ENCODE assay signal across 26 cellular contexts in the genomic region with DNA sequence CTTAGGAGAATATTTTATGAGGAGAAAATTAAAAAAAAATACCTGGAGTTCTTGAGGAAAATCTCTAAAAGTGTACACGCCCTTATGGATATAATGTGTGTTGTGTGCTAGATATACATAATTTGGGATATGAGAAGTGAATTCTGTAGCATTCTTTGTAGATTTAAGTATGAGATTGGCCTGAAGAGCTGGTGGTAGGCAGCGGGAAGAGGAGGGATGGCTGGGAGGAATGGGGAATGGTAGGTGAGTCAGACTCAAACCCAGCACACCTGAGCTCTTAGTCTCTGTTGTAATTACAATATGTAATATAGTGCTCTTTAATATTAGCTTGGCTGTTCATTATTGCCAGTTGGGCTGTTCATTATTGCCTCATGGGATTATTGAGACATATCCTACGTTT.
"Had no signal": no experiment of that assay in that cellular context is flagged by ENCODE, and none has a peak within 500 bp of the region (broad histone marks: within the 10 kb centered on the region; RNA-seq: fewer than 3 reads in every experiment).

No MANE protein-coding gene starts in this region.

- DNase-seq: colonic mucosa; cortex of kidney; effector CD8-positive, alpha-beta T cell; effector memory CD8-positive, alpha-beta T cell; endodermal cell; erythroblast; esophagus squamous epithelium; foreskin melanocyte; gastrocnemius medialis; glutamatergic neuron; head of caudate nucleus; heart right ventricle; hippocampal formation; left cardiac atrium; left lung; left ventricle myocardium superior; lower lobe of right lung; mesenchymal stem cell; mucosa of descending colon had no signal

- H3K27ac ChIP-seq: colonic mucosa, epithelial cell of prostate, esophagus squamous epithelium, gastrocnemius medialis, heart right ventricle, left lung, lower lobe of right lung had no signal

- H3K27me3 ChIP-seq: colonic mucosa, esophagus squamous epithelium, gastrocnemius medialis, heart right ventricle, left lung had no signal

- H3K27ac Mint-ChIP-seq: dendritic cell treated with granulocyte-macrophage colony-stimulating factor and Interleukin-4, amounts not matched to agents 40 ng/mL and 50 ng/mL, for 4 days; endodermal cell; mesothelial cell of epicardium had no signal

- FAIRE-seq: endometrium, islet of Langerhans, keratinocyte had no signal

- H3K27me3 Mint-ChIP-seq: dendritic cell treated with granulocyte-macrophage colony-stimulating factor and Interleukin-4, amounts not matched to agents 40 ng/mL and 50 ng/mL, for 4 days; effector memory CD8-positive, alpha-beta T cell had no signal

- ATAC-seq: effector memory CD8-positive, alpha-beta T cell; esophagus mucosa; gastrocnemius medialis; heart right ventricle; left cardiac atrium; left lung; left ventricle myocardium superior; lower lobe of right lung; mucosa of descending colon had no signal

- H3K4me1 ChIP-seq: colonic mucosa had no signal

- H3K4me3 ChIP-seq: colonic mucosa, esophagus squamous epithelium, gastrocnemius medialis, heart right ventricle, left lung, lower lobe of right lung, mucosa of descending colon had no signal

- H3K9me3 Mint-ChIP-seq: dendritic cell treated with granulocyte-macrophage colony-stimulating factor and Interleukin-4, amounts not matched to agents 40 ng/mL and 50 ng/mL, for 4 days; effector memory CD8-positive, alpha-beta T cell; endodermal cell; mesothelial cell of epicardium had no signal

- H3K4me3 Mint-ChIP-seq: dendritic cell treated with granulocyte-macrophage colony-stimulating factor and Interleukin-4, amounts not matched to agents 40 ng/mL and 50 ng/mL, for 4 days; effector memory CD8-positive, alpha-beta T cell; endodermal cell; mesothelial cell of epicardium had no signal

- H3K9me3 ChIP-seq: colonic mucosa, esophagus squamous epithelium, gastrocnemius medialis, heart right ventricle, left lung, lower lobe of right lung, mucosa of descending colon had no signal
